In genomic region chr15:76931397-76932089, GRCh38 we compare ENCODE assay signal across 8 cellular contexts. TPM values are rescaled to one million over a fixed set of nuclear protein-coding genes. Genes with fewer than 3 reads are reported as not detected.
A peak's percentile ranks its signal among the peaks of the same experiment; 100 is the strongest.
DNase-seq lines count a peak whose midpoint lies in the region; ATAC-seq and TF ChIP-seq lines count a peak whose summit lies in the region.

Gene RCN2 (plus strand): TSS chr15:76931749. CDS start chr15:76931842, 93 bp downstream.

- peak; percentile 94 for DNase-seq in AG10803 (ENCODE audit: low read depth)
- peak; percentile 79 for DNase-seq in NCI-H345 treated with DMSO at 0.1 percent for 48 hours (lab: John Stamatoyannopoulos, UW; ENCODE audit: unreplicated experiment)
- peak; percentile 78 to 87 (median 84) for DNase-seq in activated CD4-positive, CD25-positive, alpha-beta regulatory T cell (lab: John Stamatoyannopoulos, UW)
- DNase-seq in caudate nucleus (lab: John Stamatoyannopoulos, UW), result peak; percentile 35 to 96 (median 90)
- DNase-seq in immature natural killer cell, result peak; percentile 95
- peak; percentile 73 for DNase-seq in smooth muscle cell of the brain vasculature (ENCODE audit: low read depth, low spot score)

- no peaks in the 10 kb centered on the region for H3K9me3 Mint-ChIP-seq in immature natural killer cell

- peak within 1 kb of the TSS; percentile 92 for H3K27ac ChIP-seq in caudate nucleus (ENCODE audit: low read depth, low read length)

- H3K4me1 Mint-ChIP-seq in immature natural killer cell, result peaks cover 32 to 43% of the 10 kb centered on the region in 2 donors

- H3K4me3 ChIP-seq in AG10803 (ENCODE audit: low read length), result peak within 1 kb of the TSS; percentile 81

- ATAC-seq in GM19035 (IDR thresholded peaks at IDR 0.05; ENCODE audit: unreplicated experiment), result peak; percentile 96
- ATAC-seq in HG03342 (IDR thresholded peaks at IDR 0.05; ENCODE audit: unreplicated experiment), result peak; percentile 97

- peak within 1 kb of the TSS; percentile 77 to 95 (median 91) for H3K27ac Mint-ChIP-seq in immature natural killer cell

- no peak for TF ChIP-seq CTCF in AG10803 (conservative IDR thresholded peaks at IDR 0.05; ENCODE audit: low read length)

- peak within 1 kb of the TSS; percentile 87 to 95 (median 90) for H3K4me3 Mint-ChIP-seq in immature natural killer cell

- H3K27me3 Mint-ChIP-seq in immature natural killer cell (ENCODE audit: low read depth in 3 of 3), result peaks cover 0 to 11% (median 5%) of the 10 kb centered on the region in 3 donors

- H3K36me3 Mint-ChIP-seq in immature natural killer cell, result peaks cover 7 to 11% (median 8%) of the 10 kb centered on the region in 3 donors

RNA-seq across cellular contexts. Expression of gene RCN2, which starts in this region (rescaled TPM):
- 10 to 100 TPM; 54.0 to 68.2 (median 64.1) TPM for polyA plus RNA-seq in immature natural killer cell

Comparison
In these comparisons a context has a peak if more than half of its experiments do, and no peak if none do; other contexts are left out.
1. Peak in every context shown above with its lines: DNase-seq, ATAC-seq, H3K4me3 ChIP-seq and H3K27ac ChIP-seq.